ENCODE assay signal across 21 cellular contexts in genomic region chr13:93279982-93280381, GRCh38. TPM values are rescaled to one million over a fixed set of nuclear protein-coding genes. Genes with fewer than 3 reads are reported as not detected.
DNase-seq lines count a peak whose midpoint lies in the region; ATAC-seq, FAIRE-seq and TF ChIP-seq lines count a peak whose summit lies in the region.
"Had no signal": no experiment of that assay in that cellular context is flagged by ENCODE, and none has a peak within 500 bp of the region (broad histone marks: within the 10 kb centered on the region; RNA-seq: fewer than 3 reads in every experiment).

No MANE protein-coding gene starts in this region.

- no peak overlapping the region for H3K27ac ChIP-seq in right lobe of liver
- no peak overlapping the region for H3K27ac ChIP-seq in HepG2 (ENCODE audit: extremely low read length, insufficient read depth, low read length)
- no peak overlapping the region for H3K27ac ChIP-seq in MM.1S (ENCODE audit: low read length)
- no peak overlapping the region for H3K27ac ChIP-seq in pancreas
- H3K27ac ChIP-seq in mammary epithelial cell (ENCODE audit: insufficient read depth, low read depth, low read length) = no peak overlapping the region

- ATAC-seq in right lobe of liver = peak in 3 of 4 donors; percentile 26 to 77 (median 40)
- ATAC-seq in HepG2 = no peak
- ATAC-seq in WTC11 = peak; percentile 31
- peak; percentile 89 to 99 (median 94) for ATAC-seq in pancreas
- ATAC-seq in activated naive CD8-positive, alpha-beta T cell treated with anti-CD3 and anti-CD28 coated beads, Interleukin-2, amount 50 U/mL, for 24 hours = no peak
- ATAC-seq: CD8-positive, alpha-beta T cell; SK-N-SH treated with all-trans-retinoic acid at 6 μM for 48 hours; T-cell had no signal

- TF ChIP-seq POLR2A in right lobe of liver (IDR thresholded peaks at IDR 0.05) (no peak), HepG2 (IDR thresholded peaks at IDR 0.05; ENCODE audit: insufficient read depth in 1 of 2, low read depth in 2 of 2, low read length in 2 of 2) (no peak)

- no peaks in the 10 kb centered on the region for H3K27me3 Mint-ChIP-seq in WTC11 (ENCODE audit: low read depth)
- peaks cover 2% of the 10 kb centered on the region for H3K27me3 Mint-ChIP-seq in activated naive CD8-positive, alpha-beta T cell treated with anti-CD3 and anti-CD28 coated beads, Interleukin-2, amount 50 U/mL, for 24 hours
- H3K27me3 Mint-ChIP-seq: IgD-negative memory B cell, T-cell had no signal

- H2AFZ ChIP-seq in HepG2 (ENCODE audit: low read length) (no peak overlapping the region), MM.1S (ENCODE audit: low read length) (no peak overlapping the region), mammary epithelial cell (ENCODE audit: low read depth, low read length) (no peak overlapping the region)

- H3K9me3 Mint-ChIP-seq in WTC11 = no peaks in the 10 kb centered on the region
- no peaks in the 10 kb centered on the region for H3K9me3 Mint-ChIP-seq in activated naive CD8-positive, alpha-beta T cell treated with anti-CD3 and anti-CD28 coated beads, Interleukin-2, amount 50 U/mL, for 24 hours
- H3K9me3 Mint-ChIP-seq: CD8-positive, alpha-beta T cell; T-cell had no signal

- TF ChIP-seq RAD21 in HepG2 (CRISPR knock-in tag; IDR thresholded peaks at IDR 0.05) = no peak

- intact Hi-C loops in right lobe of liver (cut with DNase I) = no loop called here
- intact Hi-C loops in HepG2 (cut with micrococcal nuclease; ENCODE audit: unreplicated experiment) = no loop called here
- intact Hi-C loops in pancreas (cut with DNase I) = no loop called here
- intact Hi-C loops in mammary epithelial cell (cut with micrococcal nuclease) = no loop called here

- peak overlapping the region; percentile 52; the same call in 1 of the 2 replicates for H3K27ac Mint-ChIP-seq in WTC11
- no peak overlapping the region for H3K27ac Mint-ChIP-seq in activated naive CD8-positive, alpha-beta T cell treated with anti-CD3 and anti-CD28 coated beads, Interleukin-2, amount 50 U/mL, for 24 hours
- H3K27ac Mint-ChIP-seq: CD8-positive, alpha-beta T cell; IgD-negative memory B cell; T-cell had no signal

- H3K79me2 ChIP-seq in HepG2 (ENCODE audit: insufficient read depth, low read length) = peaks cover 17% of the 10 kb centered on the region
- no peaks in the 10 kb centered on the region for H3K79me2 ChIP-seq in MM.1S (ENCODE audit: low read length)
- no peaks in the 10 kb centered on the region for H3K79me2 ChIP-seq in mammary epithelial cell (ENCODE audit: insufficient read depth, low read length)

- H4K20me1 ChIP-seq in HepG2 (ENCODE audit: insufficient read depth, low read length) = no peaks in the 10 kb centered on the region
- no peaks in the 10 kb centered on the region for H4K20me1 ChIP-seq in MM.1S (ENCODE audit: insufficient read depth, low read length)
- H4K20me1 ChIP-seq in mammary epithelial cell (ENCODE audit: insufficient read depth, low read length) = no peaks in the 10 kb centered on the region

- H3K4me1 ChIP-seq in right lobe of liver = peaks cover 0 to 4% (median 0%) of the 10 kb centered on the region in 4 donors
- H3K4me1 ChIP-seq in HepG2 (ENCODE audit: insufficient read depth, low read length) = no peaks in the 10 kb centered on the region
- H3K4me1 ChIP-seq in MM.1S (ENCODE audit: low read length) = no peaks in the 10 kb centered on the region
- no peaks in the 10 kb centered on the region for H3K4me1 ChIP-seq in pancreas
- no peaks in the 10 kb centered on the region for H3K4me1 ChIP-seq in mammary epithelial cell (ENCODE audit: insufficient read depth, low read length)

- no peaks in the 10 kb centered on the region for H3K9me3 ChIP-seq in right lobe of liver
- no peaks in the 10 kb centered on the region for H3K9me3 ChIP-seq in HepG2 (ENCODE audit: low read length)
- H3K9me3 ChIP-seq in MM.1S (replicated peaks; ENCODE audit: insufficient read depth, low read length) = no peaks in the 10 kb centered on the region
- no peaks in the 10 kb centered on the region for H3K9me3 ChIP-seq in pancreas
- no peaks in the 10 kb centered on the region for H3K9me3 ChIP-seq in mammary epithelial cell (replicated peaks; ENCODE audit: insufficient read depth, low read length)

- no peak overlapping the region for H3K4me3 Mint-ChIP-seq in WTC11
- H3K4me3 Mint-ChIP-seq in activated naive CD8-positive, alpha-beta T cell treated with anti-CD3 and anti-CD28 coated beads, Interleukin-2, amount 50 U/mL, for 24 hours = no peak overlapping the region
- H3K4me3 Mint-ChIP-seq: CD8-positive, alpha-beta T cell; IgD-negative memory B cell; T-cell had no signal

- TF ChIP-seq CTCF in right lobe of liver (IDR thresholded peaks at IDR 0.05) (no peak), HepG2 (CRISPR knock-in tag; IDR thresholded peaks at IDR 0.05) (no peak), MM.1S (IDR thresholded peaks at IDR 0.05; ENCODE audit: low read length) (no peak), WTC11 (IDR thresholded peaks at IDR 0.05) (no peak), pancreas (IDR thresholded peaks at IDR 0.05) (no peak), mammary epithelial cell (conservative IDR thresholded peaks at IDR 0.05 in 1 of 2, IDR thresholded peaks at IDR 0.05 in 1 of 2; ENCODE audit: extremely low read depth in 1 of 2, insufficient read depth in 1 of 2, low read depth in 1 of 2, low read length in 2 of 2) (no peak)

- no TSS peak for BruUV-seq in HepG2 (replicated peaks; lab: Mats Ljungman, UMichigan)
- no TSS peak for BruUV-seq in mammary epithelial cell (replicated peaks; lab: Mats Ljungman, UMichigan)

- in situ Hi-C loops in HepG2 (cut with HindIII; ENCODE audit: extremely low pct_ligation_motif_present, low pct_unique_long_range_greater_than_20kb) (no loop called here), mammary epithelial cell (cut with MboI; ENCODE audit: low sequenced_read_pairs in 2 of 2) (no loop called here)

- CTCF ChIA-PET in HepG2 (lab: Yijun Ruan, JAX; ENCODE audit: low intra/inter-chr PET ratio, low total read pairs) = no interaction called here
- CTCF ChIA-PET in WTC11 (lab: Charles Lee) = interaction anchor here (1.8 kb wide), 1 partner anchor 11 kb away, joined by 6 read pairs; no protein-coding TSS in a partner anchor
- CTCF ChIA-PET in mammary epithelial cell (lab: Charles Lee; ENCODE audit: low non-redundant PET) = no interaction called here

- H3K9me2 ChIP-seq in MM.1S (replicated peaks; ENCODE audit: insufficient read depth, low read length) = no peaks in the 10 kb centered on the region

- FAIRE-seq in HepG2 (lab: Jason Lieb, UNC) = no peak
- no peak for FAIRE-seq in pancreas (lab: Jason Lieb, UNC)
- FAIRE-seq: GM12892, H54 had no signal

- H3K4me1 Mint-ChIP-seq in WTC11 = peaks cover 39% of the 10 kb centered on the region
- no peaks in the 10 kb centered on the region for H3K4me1 Mint-ChIP-seq in activated naive CD8-positive, alpha-beta T cell treated with anti-CD3 and anti-CD28 coated beads, Interleukin-2, amount 50 U/mL, for 24 hours
- H3K4me1 Mint-ChIP-seq: IgD-negative memory B cell, T-cell had no signal

- POLR2A ChIA-PET in HepG2 (lab: Yijun Ruan, JAX) (no interaction called here), WTC11 (lab: Charles Lee) (no interaction called here)

- no peak overlapping the region for H3K4me2 ChIP-seq in HepG2 (ENCODE audit: low read depth, low read length)
- no peak overlapping the region for H3K4me2 ChIP-seq in MM.1S (ENCODE audit: low read depth, low read length)
- H3K4me2 ChIP-seq in mammary epithelial cell (ENCODE audit: insufficient read depth, low read depth, low read length) = no peak overlapping the region

- dilution Hi-C loops in mammary epithelial cell (cut with HindIII; ENCODE audit: low sequenced_read_pairs) = no loop called here

- no peaks in the 10 kb centered on the region for H3K27me3 ChIP-seq in right lobe of liver
- H3K27me3 ChIP-seq in HepG2 (ENCODE audit: control insufficient read depth in 1 of 2, insufficient read depth in 2 of 2, low read length in 2 of 2) = no peaks in the 10 kb centered on the region
- no peaks in the 10 kb centered on the region for H3K27me3 ChIP-seq in MM.1S (replicated peaks; ENCODE audit: insufficient read depth, low read length)
- no peaks in the 10 kb centered on the region for H3K27me3 ChIP-seq in pancreas
- H3K27me3 ChIP-seq in mammary epithelial cell (ENCODE audit: insufficient read depth, low read length) = no peaks in the 10 kb centered on the region

- no peak for TF ChIP-seq EP300 in HepG2 (IDR thresholded peaks at IDR 0.05; ENCODE audit: low read depth in 2 of 2, low read length in 2 of 2)
- TF ChIP-seq EP300 in HepG2 (CRISPR knock-in tag; IDR thresholded peaks at IDR 0.05; ENCODE audit: borderline replicate concordance) = no peak

- DNase-seq in right lobe of liver (no peak), HepG2 (ENCODE audit: low spot score) (no peak), MM.1S (peak; percentile 16), WTC11 (ENCODE audit: low spot score) (no peak), pancreas (peak in 4 of 6 donors; percentile 23 to 74 (median 60)), mammary epithelial cell (no peak), activated gamma-delta T cell (lab: John Stamatoyannopoulos, UW) (no peak)
- DNase-seq in activated naive CD8-positive, alpha-beta T cell treated with anti-CD3 and anti-CD28 coated beads, Interleukin-2, amount 50 U/mL, for 24 hours = no peak
- DNase-seq: AML-193; C1 segment of cervical spinal cord; CD8-positive, alpha-beta T cell; DND-41; MV-4-11; NCI-H1105 treated with DMSO at 0.1 percent for 48 hours; NCI-H446 treated with DMSO at 0.1 percent for 48 hours; NCI-H526 treated with DMSO at 0.1 percent for 48 hours; T-cell had no signal

- no peaks in the 10 kb centered on the region for H3K36me3 Mint-ChIP-seq in WTC11
- no peaks in the 10 kb centered on the region for H3K36me3 Mint-ChIP-seq in activated naive CD8-positive, alpha-beta T cell treated with anti-CD3 and anti-CD28 coated beads, Interleukin-2, amount 50 U/mL, for 24 hours (ENCODE audit: low read depth)
- H3K36me3 Mint-ChIP-seq: CD8-positive, alpha-beta T cell; T-cell had no signal

- H3K4me3 ChIP-seq in right lobe of liver (no peak overlapping the region), HepG2 (replicated peaks in 1 of 3; ENCODE audit: insufficient read depth in 1 of 3, low read depth in 2 of 3, low read length in 3 of 3) (no peak overlapping the region), MM.1S (ENCODE audit: low read length) (no peak overlapping the region), pancreas (no peak overlapping the region), mammary epithelial cell (replicated peaks in 1 of 3; ENCODE audit: insufficient read depth in 1 of 3, low read depth in 2 of 3, low read length in 3 of 3) (no peak overlapping the region)

- H3K9ac ChIP-seq in HepG2 (ENCODE audit: insufficient read depth, low read depth, low read length) (no peak overlapping the region), MM.1S (ENCODE audit: low read length) (no peak overlapping the region), mammary epithelial cell (ENCODE audit: insufficient read depth, low read length) (no peak overlapping the region)

- 41% methylated on average over 1 of the region's 1 CpG for WGBS in right lobe of liver (ENCODE audit: insufficient coverage, low coverage, low lambda C conversion rate, missing lambda C conversion rate)
- 96% methylated on average over 1 of the region's 1 CpG for WGBS in HepG2 (ENCODE audit: low lambda C conversion rate)
- WGBS in pancreas, 2 donors = 36 to 45% methylated on average over 1 of the region's 1 CpG
- WGBS in mammary epithelial cell (ENCODE audit: low coverage, missing lambda C conversion rate) = 36% methylated on average over 1 of the region's 1 CpG

- no peaks in the 10 kb centered on the region for H3F3A ChIP-seq in MM.1S (ENCODE audit: insufficient read depth, low read length)

- H3K36me3 ChIP-seq in right lobe of liver (no peaks in the 10 kb centered on the region), HepG2 (replicated peaks in 1 of 2; ENCODE audit: control insufficient read depth in 1 of 2, insufficient read depth in 2 of 2, low read length in 2 of 2) (no peaks in the 10 kb centered on the region), MM.1S (replicated peaks; ENCODE audit: insufficient read depth, low read length) (no peaks in the 10 kb centered on the region), pancreas (no peaks in the 10 kb centered on the region), mammary epithelial cell (ENCODE audit: insufficient read depth, low read length) (no peaks in the 10 kb centered on the region)

RNA-seq across cellular contexts. Expression of gene GPC6, which starts 53.4 kb away (rescaled TPM):
- 10 to 100 TPM; 18.6 to 30.1 (median 20.2) TPM for total RNA-seq in right lobe of liver
- total RNA-seq in HepG2 (2016; rRNA removed; fragmentation: Illumina TruSeq; extraction: Trizol) = 27.5 and 33.9 TPM in 2 replicates
- 1.9 and 2.6 TPM in 2 replicates for total RNA-seq in HepG2 (2016; cell fraction: cytosol; rRNA removed; fragmentation: Illumina TruSeq; extraction: Trizol; ENCODE audit: low read depth)
- total RNA-seq in HepG2 (2016; cell fraction: insoluble cytoplasmic fraction; rRNA removed; fragmentation: Illumina TruSeq; extraction: Trizol) = 27.2 and 30.7 TPM in 2 replicates
- total RNA-seq in HepG2 (2016; cell fraction: membrane; rRNA removed; fragmentation: Illumina TruSeq; extraction: Trizol) = 7.7 and 8.3 TPM in 2 replicates
- total RNA-seq in HepG2 (2016; cell fraction: nucleus; rRNA removed; fragmentation: Illumina TruSeq; extraction: Trizol) = 51.7 and 53.0 TPM in 2 replicates
- polyA plus RNA-seq in HepG2 (2011; rRNA removed) = 21.5 and 24.5 TPM in 2 replicates
- 21.3 and 23.6 TPM in 2 replicates for polyA plus RNA-seq in HepG2 (2011; cell fraction: cytosol; rRNA removed)
- polyA plus RNA-seq in HepG2 (2011; cell fraction: nucleus; rRNA removed) = 7.3 and 7.7 TPM in 2 replicates
- 11.9 and 20.2 TPM in 2 replicates for polyA plus RNA-seq in HepG2 (2012)
- polyA plus RNA-seq in HepG2 (2016; cell fraction: cytosol; fragmentation: Illumina TruSeq; extraction: Trizol; ENCODE audit: low read depth) = 1.4 and 1.8 TPM in 2 replicates
- 16.0 and 18.2 TPM in 2 replicates for polyA plus RNA-seq in HepG2 (2016; cell fraction: insoluble cytoplasmic fraction; fragmentation: Illumina TruSeq; extraction: Trizol; ENCODE audit: low read depth)
- polyA plus RNA-seq in HepG2 (2016; cell fraction: membrane; fragmentation: Illumina TruSeq; extraction: Trizol; ENCODE audit: low read depth) = 3.6 and 3.9 TPM in 2 replicates
- polyA plus RNA-seq in HepG2 (2016; cell fraction: nucleus; fragmentation: Illumina TruSeq; extraction: Trizol; ENCODE audit: insufficient read depth, low read depth) = 24.9 and 25.5 TPM in 2 replicates
- 0.07 and 66.7 TPM in 2 replicates for polyA minus RNA-seq in HepG2 (2011; rRNA and poly(A)+ RNA removed; ENCODE audit: low replicate concordance)
- polyA minus RNA-seq in HepG2 (2011; cell fraction: cytosol; rRNA and poly(A)+ RNA removed) = 71.6 and 82.5 TPM in 2 replicates
- 52.8 and 56.1 TPM in 2 replicates for polyA minus RNA-seq in HepG2 (2011; cell fraction: nucleus; rRNA and poly(A)+ RNA removed)
- 19.5 to 24.3 TPM (median 24.2 TPM) in 3 replicates for total RNA-seq in WTC11 (2021)
- total RNA-seq in pancreas = 1 to 10 TPM in 3 of 6 donors, under 1 TPM in 3; 0.23 to 3.3 (median 1.2) TPM
- 1 to 10 TPM in 1 of 2 donors, under 1 TPM in 1; 0.30 to 1.8 TPM for polyA plus RNA-seq in pancreas
- 10 to 100 TPM in 1 of 2 donors, 1 to 10 TPM in 1; 3.0 to 31.2 TPM for total RNA-seq in mammary epithelial cell
- 3.4 TPM for polyA plus RNA-seq in mammary epithelial cell
- polyA minus RNA-seq in mammary epithelial cell = 0.83 TPM
- total RNA-seq: CD8-positive, alpha-beta T cell had no signal
- polyA plus RNA-seq: IgD-negative memory B cell had no signal

Comparison
In these comparisons a context has a peak if more than half of its experiments do, and no peak if none do; other contexts are left out.
1. ATAC-seq: peak in right lobe of liver (3 of 4), WTC11 (single experiment) and pancreas (4 of 4); none in HepG2 (single experiment) and activated naive CD8-positive, alpha-beta T cell treated with anti-CD3 and anti-CD28 coated beads, Interleukin-2, amount 50 U/mL, for 24 hours (single experiment).
2. DNase-seq: peak in MM.1S (single experiment) and pancreas (4 of 6); none in right lobe of liver (0 of 3), HepG2 (single experiment), WTC11 (single experiment), activated naive CD8-positive, alpha-beta T cell treated with anti-CD3 and anti-CD28 coated beads, Interleukin-2, amount 50 U/mL, for 24 hours (single experiment), mammary epithelial cell (single experiment) and activated gamma-delta T cell (single experiment).